19 cellular contexts compared by ENCODE assay signal in the genomic region with DNA sequence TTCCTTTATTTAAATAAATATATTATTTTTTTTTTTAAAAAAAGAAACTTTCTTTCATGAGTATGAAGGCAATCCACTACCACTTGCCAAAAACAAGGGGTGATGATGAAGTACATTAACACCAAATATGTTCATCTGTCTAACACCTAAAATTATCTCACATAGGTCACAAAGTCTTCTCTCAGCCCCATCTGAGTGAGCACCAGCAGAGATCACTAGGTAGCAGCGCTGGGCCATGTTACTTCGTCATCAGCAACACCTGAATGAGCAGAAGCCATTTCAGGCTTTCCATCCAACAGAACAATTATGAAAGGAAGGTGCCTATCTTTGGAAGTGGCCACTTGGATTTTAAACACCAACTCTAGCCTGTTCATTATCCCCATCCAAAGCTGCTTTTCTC.
"Had no signal": no experiment of that assay in that cellular context is flagged by ENCODE, and none has a peak within 500 bp of the region (broad histone marks: within the 10 kb centered on the region; RNA-seq: fewer than 3 reads in every experiment).

No MANE protein-coding gene starts in this region.

- H3K27ac ChIP-seq: epithelial cell of prostate, esophagus muscularis mucosa, gastrocnemius medialis, heart right ventricle, thoracic aorta, transverse colon had no signal

- H3K27me3 ChIP-seq: esophagus muscularis mucosa, gastrocnemius medialis, heart right ventricle, spleen, transverse colon had no signal

- H3K27ac Mint-ChIP-seq: effector memory CD8-positive, alpha-beta T cell; naive thymus-derived CD8-positive, alpha-beta T cell; stimulated activated naive B cell treated with anti-CD40 and anti-IgM and Interleukin-4, amounts not matched to agents 10 μg/mL and 1 μg/mL and 100 μg/mL, for 72 hours; stimulated activated naive CD8-positive, alpha-beta T cell treated with anti-CD3 and anti-CD28 coated beads, Interleukin-15, amount 100 ng/mL, for 72 hours had no signal

- H3K36me3 ChIP-seq: esophagus muscularis mucosa, gastrocnemius medialis, heart right ventricle, spleen, thoracic aorta, transverse colon had no signal

- FAIRE-seq: islet of Langerhans had no signal

- H3K4me3 Mint-ChIP-seq: effector memory CD8-positive, alpha-beta T cell; naive thymus-derived CD8-positive, alpha-beta T cell; stimulated activated naive CD8-positive, alpha-beta T cell treated with anti-CD3 and anti-CD28 coated beads, Interleukin-15, amount 100 ng/mL, for 72 hours had no signal

- H3K4me1 ChIP-seq: gastrocnemius medialis, transverse colon had no signal

- H3K9me3 ChIP-seq: esophagus muscularis mucosa, gastrocnemius medialis, heart right ventricle, spleen, thoracic aorta, transverse colon had no signal

- DNase-seq: cortex of kidney; effector memory CD8-positive, alpha-beta T cell; heart right ventricle; kidney glomerular epithelial cell; posterior cingulate gyrus; spleen; stimulated activated CD4-positive, alpha-beta T cell treated with anti-CD3 and anti-CD28 coated beads, Interleukin-15, amount 100 ng/mL, for 24 hours; stimulated activated CD4-positive, alpha-beta T cell treated with anti-CD3 and anti-CD28 coated beads, Interleukin-1b, Interleukin-23, amount 100 ng/mL, for 48 hours; stimulated activated CD4-positive, alpha-beta T cell treated with anti-CD3 and anti-CD28 coated beads, Interleukin-4, amount 100 ng/mL, for 24 hours; stimulated activated naive B cell treated with anti-CD40 and anti-IgM and Interleukin-4, amounts not matched to agents 10 μg/mL and 1 μg/mL and 100 μg/mL, for 72 hours; stimulated activated naive CD8-positive, alpha-beta T cell treated with anti-CD3 and anti-CD28 coated beads, Interleukin-15, amount 100 ng/mL, for 72 hours; transverse colon had no signal

- H3K9me3 Mint-ChIP-seq: effector memory CD8-positive, alpha-beta T cell; naive thymus-derived CD8-positive, alpha-beta T cell; stimulated activated naive B cell treated with anti-CD40 and anti-IgM and Interleukin-4, amounts not matched to agents 10 μg/mL and 1 μg/mL and 100 μg/mL, for 72 hours; stimulated activated naive CD8-positive, alpha-beta T cell treated with anti-CD3 and anti-CD28 coated beads, Interleukin-15, amount 100 ng/mL, for 72 hours had no signal

- H3K27me3 Mint-ChIP-seq: stimulated activated naive B cell treated with anti-CD40 and anti-IgM and Interleukin-4, amounts not matched to agents 10 μg/mL and 1 μg/mL and 100 μg/mL, for 72 hours; stimulated activated naive CD8-positive, alpha-beta T cell treated with anti-CD3 and anti-CD28 coated beads, Interleukin-15, amount 100 ng/mL, for 72 hours had no signal

- H3K36me3 Mint-ChIP-seq: naive thymus-derived CD8-positive, alpha-beta T cell had no signal

- H3K4me3 ChIP-seq: esophagus muscularis mucosa, gastrocnemius medialis, heart right ventricle, spleen, thoracic aorta, transverse colon had no signal

- ATAC-seq: effector memory CD8-positive, alpha-beta T cell; gastrocnemius medialis; heart right ventricle; naive thymus-derived CD8-positive, alpha-beta T cell; sciatic nerve; stimulated activated naive CD8-positive, alpha-beta T cell treated with anti-CD3 and anti-CD28 coated beads, Interleukin-15, amount 100 ng/mL, for 72 hours had no signal
